1 cellular context compared by ENCODE assay signal in the genomic region with DNA sequence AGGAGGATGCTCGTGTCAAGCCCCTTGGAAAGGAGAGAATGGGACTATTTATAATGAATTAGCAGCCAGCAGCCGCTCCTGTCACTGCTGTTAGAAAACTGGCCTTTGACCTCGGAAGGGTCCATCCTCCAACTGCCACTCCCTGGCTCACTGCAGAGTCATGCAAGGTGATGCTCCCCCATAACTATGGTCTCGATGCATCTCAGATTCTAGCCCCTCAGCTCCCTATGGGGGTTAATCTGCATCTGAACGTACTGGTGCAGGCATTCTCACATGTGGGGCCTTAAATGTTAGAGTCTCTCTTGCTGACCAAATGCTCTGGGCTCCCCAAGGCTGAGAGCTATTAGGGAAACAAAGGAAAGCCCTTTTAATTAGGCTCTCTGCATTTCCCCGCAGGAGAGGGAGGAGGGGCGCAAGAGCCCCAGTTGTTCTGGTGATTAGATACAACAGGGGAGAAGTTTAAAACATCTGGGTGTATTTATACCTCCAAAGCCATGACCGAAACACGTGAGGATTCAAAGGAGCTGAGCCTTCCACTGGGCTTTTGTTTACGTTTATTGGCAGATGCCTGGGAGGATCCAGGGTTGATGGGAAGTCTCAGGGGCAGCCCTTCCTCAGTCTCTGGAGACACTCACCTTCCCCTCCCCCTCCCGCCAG.
TF ChIP-seq lines count a peak whose summit lies in the region.

No MANE protein-coding gene starts in this region.

TF ChIP-seq in WTC11, 78 proteins besides CTCF, POLR2A, EP300 and RAD21 (continued from another document):
- TF ChIP-seq, protein P1, sequence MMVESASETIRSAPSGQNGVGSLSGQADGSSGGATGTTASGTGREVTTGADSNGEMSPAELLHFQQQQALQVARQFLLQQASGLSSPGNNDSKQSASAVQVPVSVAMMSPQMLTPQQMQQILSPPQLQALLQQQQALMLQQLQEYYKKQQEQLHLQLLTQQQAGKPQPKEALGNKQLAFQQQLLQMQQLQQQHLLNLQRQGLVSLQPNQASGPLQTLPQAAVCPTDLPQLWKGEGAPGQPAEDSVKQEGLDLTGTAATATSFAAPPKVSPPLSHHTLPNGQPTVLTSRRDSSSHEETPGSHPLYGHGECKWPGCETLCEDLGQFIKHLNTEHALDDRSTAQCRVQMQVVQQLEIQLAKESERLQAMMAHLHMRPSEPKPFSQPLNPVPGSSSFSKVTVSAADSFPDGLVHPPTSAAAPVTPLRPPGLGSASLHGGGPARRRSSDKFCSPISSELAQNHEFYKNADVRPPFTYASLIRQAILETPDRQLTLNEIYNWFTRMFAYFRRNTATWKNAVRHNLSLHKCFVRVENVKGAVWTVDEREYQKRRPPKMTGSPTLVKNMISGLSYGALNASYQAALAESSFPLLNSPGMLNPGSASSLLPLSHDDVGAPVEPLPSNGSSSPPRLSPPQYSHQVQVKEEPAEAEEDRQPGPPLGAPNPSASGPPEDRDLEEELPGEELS (CRISPR knock-in tag; IDR thresholded peaks at IDR 0.05), result peak; percentile 68; the same call in 1 of the 2 replicates
